In the genomic region with DNA sequence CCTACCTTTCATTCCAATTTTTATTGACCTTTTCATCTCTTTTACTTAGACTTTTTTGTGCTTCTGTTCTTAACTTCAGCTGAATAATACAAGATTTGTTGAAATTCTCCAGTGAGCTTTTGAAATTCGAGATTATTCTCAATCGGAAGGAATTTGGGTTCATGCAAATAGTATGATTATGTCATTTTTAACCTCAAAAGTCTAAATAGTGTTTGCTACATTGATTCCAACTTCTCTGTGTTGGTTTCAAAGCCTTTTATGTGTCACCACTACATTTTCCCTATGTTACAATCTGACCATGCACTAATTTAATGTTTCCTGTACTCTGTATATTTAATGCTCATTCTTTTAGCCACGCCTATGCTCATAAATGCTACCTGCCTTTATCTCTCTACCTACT, we compare ENCODE assay signal across 19 cellular contexts. TPM values are rescaled to one million over a fixed set of nuclear protein-coding genes. Genes with fewer than 3 reads are reported as not detected.
DNase-seq lines count a peak whose midpoint lies in the region; ATAC-seq, FAIRE-seq and TF ChIP-seq lines count a peak whose summit lies in the region.
"Had no signal": no experiment of that assay in that cellular context is flagged by ENCODE, and none has a peak within 500 bp of the region (broad histone marks: within the 10 kb centered on the region; RNA-seq: fewer than 3 reads in every experiment).

No MANE protein-coding gene starts in this region.

- WGBS in IMR-90 (ENCODE audit: extremely low coverage in 2 of 2, insufficient read length in 1 of 2), 2 experiments: no CpG with 5 or more reads among the region's 3 CpGs

- TF ChIP-seq CTCF in D721Med (IDR thresholded peaks at IDR 0.05; ENCODE audit: insufficient read depth, missing control alignments): no peak
- TF ChIP-seq CTCF in IMR-90 (conservative IDR thresholded peaks at IDR 0.05; ENCODE audit: low read depth, low read length): no peak
- TF ChIP-seq CTCF in astrocyte of the cerebellum (IDR thresholded peaks at IDR 0.05; ENCODE audit: low read depth, low read length, missing control alignments): no peak

- BruUV-seq in IMR-90 (replicated peaks; lab: Mats Ljungman, UMichigan): no TSS peak

- H2BK120ac ChIP-seq in IMR-90 (ENCODE audit: low read depth, low read length): no peak overlapping the region

- no peak overlapping the region for H3K23ac ChIP-seq in IMR-90 (ENCODE audit: low read depth, low read length)

- H3K4me2 ChIP-seq in IMR-90 (ENCODE audit: low read depth, low read length): no peak overlapping the region
- H3K4me2 ChIP-seq: GM23338 had no signal

- H4K5ac ChIP-seq in IMR-90 (ENCODE audit: low read depth, low read length): no peak overlapping the region

- no peak for TF ChIP-seq RAD21 in IMR-90 (IDR thresholded peaks at IDR 0.05; ENCODE audit: low read length)

- H2AK5ac ChIP-seq in IMR-90 (ENCODE audit: low read depth, low read length): no peak overlapping the region

- POLR2A ChIA-PET in IMR-90 (lab: Charles Lee; ENCODE audit: unreplicated experiment): no interaction called here

- H3K9me1 ChIP-seq in IMR-90 (ENCODE audit: insufficient read depth, low read length): 0 out of 2 replicates have a peak, but pooled peaks cover 3% of the 10 kb centered on the region

- CTCF ChIA-PET in IMR-90 (lab: Yijun Ruan, JAX): no interaction called here

- H3K4me1 ChIP-seq in IMR-90 (ENCODE audit: control insufficient read depth, insufficient read depth, low read length): peaks cover 4% of the 10 kb centered on the region; the same call in 1 of the 2 replicates
- H3K4me1 ChIP-seq: Caco-2 had no signal

- no peak for DNase-seq in D721Med (ENCODE audit: insufficient read length, low spot score)
- peak; percentile 69 for DNase-seq in IMR-90
- DNase-seq in astrocyte of the cerebellum (ENCODE audit: low read depth): peak; percentile 20
- peak; percentile 89 for DNase-seq in fibroblast of peridontal ligament (ENCODE audit: extremely low read depth)
- no peak for DNase-seq in A172 (ENCODE audit: low spot score)
- no peak for DNase-seq in NCI-H2171 treated with DMSO at 0.1 percent for 48 hours (lab: John Stamatoyannopoulos, UW)
- DNase-seq in anterior cingulate cortex (lab: John Stamatoyannopoulos, UW): no peak
- DNase-seq: 8988T; AML-193; Caco-2; CD4-positive, alpha-beta T cell; DMS153; DMS79; GDM1; KBM-7 had no signal

- H2AK9ac ChIP-seq in IMR-90 (replicated peaks; ENCODE audit: low read depth, low read length, poor library complexity): no peak overlapping the region

- no peak overlapping the region for H4K91ac ChIP-seq in IMR-90 (ENCODE audit: insufficient read depth, low read depth, low read length)

- H3K79me1 ChIP-seq in IMR-90 (ENCODE audit: low read depth in 1 of 2, low read length in 2 of 2): peaks cover 0 to 4% of the 10 kb centered on the region in 2 experiments; a peak in 2 of 4 replicates

- in situ Hi-C loops in IMR-90 (cut with MboI; ENCODE audit: low sequenced_read_pairs): no loop called here
- in situ Hi-C loops in astrocyte of the cerebellum (cut with HindIII; ENCODE audit: low sequenced_read_pairs): no loop called here

- no peak overlapping the region for H4K8ac ChIP-seq in IMR-90 (ENCODE audit: low read depth in 2 of 2, low read length in 2 of 2)

- no peak overlapping the region for H3K56ac ChIP-seq in IMR-90 (ENCODE audit: extremely low read depth, insufficient read depth, low read length)

- H4K20me1 ChIP-seq in IMR-90 (ENCODE audit: insufficient read depth, low read length): peaks cover 4% of the 10 kb centered on the region; the same call in 1 of the 2 replicates

- ATAC-seq in IMR-90 (ENCODE audit: low read depth) (no peak), GM18519 (IDR thresholded peaks at IDR 0.05; ENCODE audit: low FRiP score, unreplicated experiment) (no peak)
- ATAC-seq: GM23338 had no signal

- no peak overlapping the region for H3K9ac ChIP-seq in IMR-90 (ENCODE audit: low read depth, low read length)

- H3K4me3 ChIP-seq in IMR-90 (ENCODE audit: insufficient read depth, low read depth, low read length): no peak overlapping the region
- H3K4me3 ChIP-seq in astrocyte of the cerebellum (ENCODE audit: low read depth, low read length): no peak overlapping the region
- H3K4me3 ChIP-seq: GM23338 had no signal

- H2BK5ac ChIP-seq in IMR-90 (ENCODE audit: low read depth, low read length, poor library complexity, severe bottlenecking): no peak overlapping the region

- H3K9me3 ChIP-seq in IMR-90 (ENCODE audit: control insufficient read depth, insufficient read depth, low read length): no peaks in the 10 kb centered on the region
- H3K9me3 ChIP-seq: Caco-2 had no signal

- peaks cover 2% of the 10 kb centered on the region; the same call in 1 of the 2 replicates for H3K36me3 ChIP-seq in IMR-90 (ENCODE audit: control insufficient read depth, insufficient read depth, low read length)

- H3K27me3 ChIP-seq in IMR-90 (ENCODE audit: control insufficient read depth, insufficient read depth, low read length): no peaks in the 10 kb centered on the region

- TF ChIP-seq POLR2A in IMR-90 (IDR thresholded peaks at IDR 0.05; ENCODE audit: low read depth, low read length): no peak

- H3K27ac ChIP-seq in IMR-90 (ENCODE audit: insufficient read depth, low read length): no peak overlapping the region
- H3K27ac ChIP-seq: C4-2B had no signal

- no peak overlapping the region for H3K14ac ChIP-seq in IMR-90 (replicated peaks; ENCODE audit: low read depth, low read length)

- H2BK20ac ChIP-seq in IMR-90 (ENCODE audit: low read depth, low read length): no peak overlapping the region

- H3K4ac ChIP-seq in IMR-90 (ENCODE audit: low read depth, low read length): no peak overlapping the region

- intact Hi-C loops in IMR-90 (cut with micrococcal nuclease): no loop called here

- no peak overlapping the region for H3K18ac ChIP-seq in IMR-90 (ENCODE audit: low read depth, low read length)

- H2BK15ac ChIP-seq in IMR-90 (ENCODE audit: low read depth, low read length): no peak overlapping the region

- peak; percentile 58 for FAIRE-seq in D721Med (lab: Jason Lieb, UNC)
- FAIRE-seq: HTR-8/SVneo had no signal

- dilution Hi-C loops in IMR-90 (cut with HindIII; ENCODE audit: low sequenced_read_pairs, unreplicated experiment): no loop called here

- H2AFZ ChIP-seq in IMR-90 (replicated peaks; ENCODE audit: low read length, poor library complexity): no peak overlapping the region
- H2AFZ ChIP-seq: GM23338 had no signal

TF ChIP-seq in IMR-90, 13 proteins besides CTCF, POLR2A, EP300 and RAD21:
- TF ChIP-seq MAFK (IDR thresholded peaks at IDR 0.05; ENCODE audit: low read depth, low read length) (no peak), FOS (IDR thresholded peaks at IDR 0.05; ENCODE audit: low read depth, low read length) (no peak), NFE2L2 (IDR thresholded peaks at IDR 0.05; ENCODE audit: low read depth, low read length) (no peak)
TF ChIP-seq in IMR-90: peak in this region for 0.

RNA-seq across cellular contexts. Expression of a gene that starts 44.1 kb away (rescaled TPM):
- 26.5 and 46.9 TPM in 2 replicates for total RNA-seq in IMR-90 (2012; rRNA removed)
- polyA plus RNA-seq in IMR-90 (2012; rRNA removed): 8.0 and 10.4 TPM in 2 replicates
- polyA plus RNA-seq in IMR-90 (2012; cell fraction: cytosol; rRNA removed): 0.41 and 0.84 TPM in 2 replicates
- 3.6 and 52.1 TPM in 2 replicates for polyA plus RNA-seq in IMR-90 (2012; cell fraction: nucleus; rRNA removed; ENCODE audit: low replicate concordance)
- 29.4 and 40.9 TPM in 2 replicates for total RNA-seq in A172 (2014; rRNA removed; shearing (Covaris generic))

Comparison
In these comparisons a context has a peak if more than half of its experiments do, and no peak if none do; other contexts are left out.
1. DNase-seq: peak in IMR-90 (single experiment), astrocyte of the cerebellum (single experiment) and fibroblast of peridontal ligament (single experiment); none in D721Med (single experiment), A172 (single experiment), NCI-H2171 treated with DMSO at 0.1 percent for 48 hours (single experiment) and anterior cingulate cortex (0 of 58).